10 cellular contexts compared by ENCODE assay signal in genomic region chr12:6824962-6825381, GRCh38. TPM values are rescaled to one million over a fixed set of nuclear protein-coding genes. Genes with fewer than 3 reads are reported as not detected.
DNase-seq lines count a peak whose midpoint lies in the region; ATAC-seq, FAIRE-seq and TF ChIP-seq lines count a peak whose summit lies in the region.
"Had no signal": no experiment of that assay in that cellular context is flagged by ENCODE, and none has a peak within 500 bp of the region (broad histone marks: within the 10 kb centered on the region; RNA-seq: fewer than 3 reads in every experiment).

No MANE protein-coding gene starts in this region.

- H4K20me1 ChIP-seq in GM23248 (ENCODE audit: insufficient read depth) (no peaks in the 10 kb centered on the region), fibroblast of lung (ENCODE audit: control insufficient read depth, extremely low read depth, insufficient read depth, low read length) (no peaks in the 10 kb centered on the region)

- H3K9me2 ChIP-seq in GM23248 (ENCODE audit: insufficient read depth): no peaks in the 10 kb centered on the region

- H3K27ac ChIP-seq in GM23248 (no peak overlapping the region), RWPE2 (ENCODE audit: poor library complexity, severe bottlenecking) (no peak overlapping the region), fibroblast of lung (ENCODE audit: insufficient read depth, low read length) (peak overlapping the region; percentile 2), small intestine (ENCODE audit: low read depth in 1 of 2, low read length in 1 of 2) (no peak overlapping the region)
- H3K27ac ChIP-seq: Peyer's patch, VCaP had no signal

- H3K9me3 ChIP-seq in GM23248 (ENCODE audit: low read depth) (no peaks in the 10 kb centered on the region), RWPE2 (ENCODE audit: severe bottlenecking) (no peaks in the 10 kb centered on the region), fibroblast of lung (ENCODE audit: control insufficient read depth, insufficient read depth, low read depth, low read length) (no peaks in the 10 kb centered on the region), small intestine (ENCODE audit: control insufficient read depth, low read depth) (no peaks in the 10 kb centered on the region)
- H3K9me3 ChIP-seq: Peyer's patch had no signal

- DNase-seq in GM23248 (peak; percentile 75), RWPE2 (ENCODE audit: low spot score) (no peak), fibroblast of lung (ENCODE audit: low read depth in 2 of 2) (peak in 1 of 2 donors; percentile 71), retina (peak; percentile 29), NCI-H524 (lab: John Stamatoyannopoulos, UW) (no peak), small intestine (no peak), NCI-H345 treated with DMSO at 0.1 percent for 48 hours (lab: John Stamatoyannopoulos, UW; ENCODE audit: unreplicated experiment) (no peak)

- H3K79me2 ChIP-seq in GM23248 (ENCODE audit: insufficient read depth) (peaks cover 22% of the 10 kb centered on the region), fibroblast of lung (ENCODE audit: control insufficient read depth, insufficient read depth, low read length) (peaks cover 18% of the 10 kb centered on the region)

- ATAC-seq in RWPE2 (ENCODE audit: low read depth) (peak; percentile 30; the same call in 2 of the 3 replicates), HG03442 (IDR thresholded peaks at IDR 0.05; ENCODE audit: unreplicated experiment) (no peak)

- H3K36me3 ChIP-seq in GM23248 (ENCODE audit: low read depth) (no peaks in the 10 kb centered on the region), RWPE2 (ENCODE audit: low read depth) (peaks cover 2% of the 10 kb centered on the region; the same call in 1 of the 2 replicates), fibroblast of lung (ENCODE audit: control insufficient read depth, insufficient read depth, low read length) (peaks cover 7% of the 10 kb centered on the region), small intestine (ENCODE audit: control insufficient read depth in 2 of 2, insufficient read depth in 2 of 2, low read length in 2 of 2) (no peaks in the 10 kb centered on the region)
- H3K36me3 ChIP-seq: Peyer's patch had no signal

- FAIRE-seq in small intestine (lab: Jason Lieb, UNC): no peak

- in situ Hi-C loops in GM23248 (cut with MboI): no loop called here

- 15 to 16% methylated on average over 12 of the region's 12 CpGs for WGBS in GM23248 (ENCODE audit: low coverage in 1 of 2, low lambda C conversion rate in 2 of 2, missing lambda C conversion rate in 2 of 2), 2 experiments
- WGBS in small intestine, 3 donors: 38 to 48% (median 46%) methylated on average over 11 to 12 of the region's 12 CpGs

- no peaks in the 10 kb centered on the region; the same call in 1 of the 2 replicates for H3F3A ChIP-seq in GM23248 (ENCODE audit: insufficient read depth)

- H3K4me3 ChIP-seq in GM23248 (peak overlapping the region; percentile 64), RWPE2 (ENCODE audit: severe bottlenecking) (no peak overlapping the region), fibroblast of lung (replicated peaks in 1 of 4; ENCODE audit: control extremely low read depth in 1 of 4, insufficient read depth in 1 of 4, low read depth in 3 of 4, low read length in 4 of 4) (peak overlapping the region in 2 of 4 experiments; percentile 38 to 48), small intestine (ENCODE audit: low read depth in 1 of 2, low read length in 2 of 2) (no peak overlapping the region)
- H3K4me3 ChIP-seq: Peyer's patch had no signal

- TF ChIP-seq CTCF in RWPE2 (IDR thresholded peaks at IDR 0.05; ENCODE audit: poor library complexity, severe bottlenecking): no peak
- no peak for TF ChIP-seq CTCF in fibroblast of lung (conservative IDR thresholded peaks at IDR 0.05 in 1 of 2, IDR thresholded peaks at IDR 0.05 in 1 of 2; ENCODE audit: low read depth in 1 of 2, low read length in 2 of 2)

- peaks cover 20% of the 10 kb centered on the region for H3K4me1 ChIP-seq in GM23248 (ENCODE audit: insufficient read depth)
- peaks cover 3% of the 10 kb centered on the region for H3K4me1 ChIP-seq in RWPE2 (ENCODE audit: insufficient read depth, poor library complexity, severe bottlenecking)
- H3K4me1 ChIP-seq in fibroblast of lung (ENCODE audit: control insufficient read depth, extremely low read depth, insufficient read depth, low read length): peaks cover 24% of the 10 kb centered on the region
- peaks cover 0 to 7% of the 10 kb centered on the region in 2 donors for H3K4me1 ChIP-seq in small intestine (ENCODE audit: control insufficient read depth in 2 of 2, insufficient read depth in 1 of 2, low read depth in 1 of 2, low read length in 1 of 2)

- H2AFZ ChIP-seq in GM23248: peak overlapping the region; percentile 77
- no peak overlapping the region for H2AFZ ChIP-seq in fibroblast of lung (ENCODE audit: low read length)

- H3K4me2 ChIP-seq in GM23248 (ENCODE audit: unreplicated experiment): peak overlapping the region; percentile 78
- H3K4me2 ChIP-seq in fibroblast of lung (ENCODE audit: extremely low read depth, insufficient read depth, low read length): peak overlapping the region; percentile 39

- H3K27me3 ChIP-seq in GM23248 (replicated peaks; ENCODE audit: insufficient read depth): peaks cover 7% of the 10 kb centered on the region
- H3K27me3 ChIP-seq in RWPE2 (ENCODE audit: insufficient read depth, poor library complexity, severe bottlenecking): peaks cover 20% of the 10 kb centered on the region
- peaks cover 2% of the 10 kb centered on the region for H3K27me3 ChIP-seq in fibroblast of lung (ENCODE audit: control insufficient read depth, insufficient read depth, low read length)
- H3K27me3 ChIP-seq in small intestine (ENCODE audit: control insufficient read depth in 2 of 2, insufficient read depth in 2 of 2, low read length in 2 of 2): peaks cover 0 to 2% of the 10 kb centered on the region in 2 donors
- H3K27me3 ChIP-seq: Peyer's patch had no signal

- peak overlapping the region; percentile 63 for H3K9ac ChIP-seq in GM23248
- no peak overlapping the region for H3K9ac ChIP-seq in fibroblast of lung (ENCODE audit: insufficient read depth, low read length)

RNA-seq across cellular contexts. Expression of gene P3H3, which starts 3.2 kb away (rescaled TPM):
- total RNA-seq in GM23248 (2014; rRNA removed; shearing (Covaris generic)): 32.5 and 43.0 TPM in 2 replicates
- 37.6 and 39.1 TPM in 2 replicates for polyA plus RNA-seq in GM23248 (2016; fragmentation: Nextera tagmentation; extraction: Ambion mirVana)
- total RNA-seq in fibroblast of lung: 72.4 and 96.3 TPM in 2 replicates
- 39.8 and 44.0 TPM in 2 replicates for polyA plus RNA-seq in fibroblast of lung
- 103 and 104 TPM in 2 replicates for polyA plus RNA-seq in fibroblast of lung (2012)
- 54.0 and 58.8 TPM in 2 replicates for polyA minus RNA-seq in fibroblast of lung (ENCODE audit: low replicate concordance)
- 1 to 10 TPM in 2 of 3 donors, under 1 TPM in 1; 0.89 to 7.1 (median 2.7) TPM for polyA plus RNA-seq in small intestine

RNA-seq across cellular contexts. Expression of gene GPR162, which starts 3.4 kb away (rescaled TPM):
- total RNA-seq in GM23248 (2014; rRNA removed; shearing (Covaris generic)): 0.51 and 2.8 TPM in 2 replicates
- 0.14 and 0.21 TPM in 2 replicates for polyA plus RNA-seq in GM23248 (2016; fragmentation: Nextera tagmentation; extraction: Ambion mirVana)
- total RNA-seq in fibroblast of lung: 11.1 and 11.8 TPM in 2 replicates
- 3.3 and 5.6 TPM in 2 replicates for polyA plus RNA-seq in fibroblast of lung
- 8.5 and 14.1 TPM in 2 replicates for polyA plus RNA-seq in fibroblast of lung (2012)
- 10.3 and 26.0 TPM in 2 replicates for polyA minus RNA-seq in fibroblast of lung (ENCODE audit: low replicate concordance)
- polyA plus RNA-seq in small intestine: 1 to 10 TPM in 2 of 3 donors, not detected in 1; 1.1 to 6.7 TPM

RNA-seq across cellular contexts. Expression of gene GNB3, which starts 15.8 kb away (rescaled TPM):
- total RNA-seq in GM23248 (2014; rRNA removed; shearing (Covaris generic)): 1.0 and 3.2 TPM in 2 replicates
- polyA plus RNA-seq in GM23248 (2016; fragmentation: Nextera tagmentation; extraction: Ambion mirVana) (1.5 and 2.2 TPM in 2 replicates), fibroblast of lung (2.7 and 3.7 TPM in 2 replicates), small intestine (1 to 10 TPM in 2 of 3 donors, not detected in 1; 1.0 to 3.2 TPM)
- 1.3 and 1.7 TPM in 2 replicates for total RNA-seq in fibroblast of lung
- polyA plus RNA-seq in fibroblast of lung (2012): 2.7 and 3.8 TPM in 2 replicates
- polyA minus RNA-seq in fibroblast of lung (ENCODE audit: low replicate concordance): 0.63 and 3.9 TPM in 2 replicates

RNA-seq across cellular contexts. Expression of gene CDCA3, which starts 26.1 kb away (rescaled TPM):
- total RNA-seq in GM23248 (2014; rRNA removed; shearing (Covaris generic)): 19.6 and 23.9 TPM in 2 replicates
- polyA plus RNA-seq in GM23248 (2016; fragmentation: Nextera tagmentation; extraction: Ambion mirVana): 30.2 and 31.4 TPM in 2 replicates
- 1.5 and 9.1 TPM in 2 replicates for total RNA-seq in fibroblast of lung
- 9.4 and 56.9 TPM in 2 replicates for polyA plus RNA-seq in fibroblast of lung
- 9.4 and 53.2 TPM in 2 replicates for polyA plus RNA-seq in fibroblast of lung (2012)
- polyA minus RNA-seq in fibroblast of lung (ENCODE audit: low replicate concordance): 11.3 and 34.7 TPM in 2 replicates
- polyA plus RNA-seq in small intestine: 10 to 100 TPM; 46.7 to 99.1 (median 51.3) TPM

RNA-seq across cellular contexts. Expression of gene USP5, which starts 27.0 kb away (rescaled TPM):
- total RNA-seq in GM23248 (2014; rRNA removed; shearing (Covaris generic)): 96.2 and 97.5 TPM in 2 replicates
- polyA plus RNA-seq in GM23248 (2016; fragmentation: Nextera tagmentation; extraction: Ambion mirVana) (73.2 and 77.9 TPM in 2 replicates), fibroblast of lung (42.2 and 66.3 TPM in 2 replicates), small intestine (10 to 100 TPM; 31.9 to 54.0 (median 33.3) TPM)
- total RNA-seq in fibroblast of lung: 53.4 and 69.9 TPM in 2 replicates
- 58.3 and 91.9 TPM in 2 replicates for polyA plus RNA-seq in fibroblast of lung (2012)
- 168 and 268 TPM in 2 replicates for polyA minus RNA-seq in fibroblast of lung (ENCODE audit: low replicate concordance)

Comparison
In these comparisons a context has a peak if more than half of its experiments do, and no peak if none do; other contexts are left out.
1. DNase-seq: peak in GM23248 (single experiment) and retina (single experiment); none in RWPE2 (single experiment), NCI-H524 (0 of 2), small intestine (single experiment) and NCI-H345 treated with DMSO at 0.1 percent for 48 hours (single experiment).